ENCODE assay signal across 10 cellular contexts in the genomic region with DNA sequence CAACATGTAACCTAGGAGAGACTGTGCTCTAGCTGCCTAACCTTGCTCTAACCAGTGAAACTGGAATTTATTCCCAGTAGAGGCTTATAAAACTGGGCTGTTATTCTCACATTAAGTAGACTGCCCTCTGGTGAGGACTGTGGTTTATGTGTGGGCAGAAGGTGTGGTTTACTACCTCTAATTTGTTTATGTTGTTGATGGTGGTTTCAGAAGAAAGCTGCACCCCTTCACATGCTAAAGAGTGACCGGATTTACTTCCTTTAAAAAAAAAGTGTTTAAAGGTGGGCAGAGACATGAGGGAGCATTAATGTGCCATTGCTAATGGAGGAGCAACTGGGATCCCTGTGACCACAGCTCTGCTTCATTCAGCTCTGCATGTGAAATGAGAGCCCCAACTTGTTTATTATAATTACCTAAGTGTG.
DNase-seq lines count a peak whose midpoint lies in the region; ATAC-seq and TF ChIP-seq lines count a peak whose summit lies in the region.
"Had no signal": no experiment of that assay in that cellular context is flagged by ENCODE, and none has a peak within 500 bp of the region (broad histone marks: within the 10 kb centered on the region; RNA-seq: fewer than 3 reads in every experiment).

No MANE protein-coding gene starts in this region.

- TF ChIP-seq EP300 in gastroesophageal sphincter (IDR thresholded peaks at IDR 0.05) = no peak

- no peaks in the 10 kb centered on the region for H3K36me3 Mint-ChIP-seq in MCF 10A (ENCODE audit: insufficient read depth, unreplicated experiment)

- no peaks in the 10 kb centered on the region for H3K36me3 ChIP-seq in breast epithelium
- no peaks in the 10 kb centered on the region for H3K36me3 ChIP-seq in brain microvascular endothelial cell (replicated peaks)
- no peaks in the 10 kb centered on the region for H3K36me3 ChIP-seq in upper lobe of right lung
- no peaks in the 10 kb centered on the region for H3K36me3 ChIP-seq in gastroesophageal sphincter
- H3K36me3 ChIP-seq in thyroid gland = no peaks in the 10 kb centered on the region
- H3K36me3 ChIP-seq: BLaER1 treated with 17β-estradiol and CSF1 and Interleukin-3, amounts not matched to agents 10 nM and 100 nM; SJSA1 had no signal

- H3K9me3 ChIP-seq in breast epithelium (no peaks in the 10 kb centered on the region), upper lobe of right lung (no peaks in the 10 kb centered on the region), gastroesophageal sphincter (no peaks in the 10 kb centered on the region), thyroid gland (no peaks in the 10 kb centered on the region)
- H3K9me3 ChIP-seq: BLaER1 treated with 17β-estradiol and CSF1 and Interleukin-3, amounts not matched to agents 10 nM and 100 nM; SJSA1 had no signal

- no peaks in the 10 kb centered on the region for H3K27me3 Mint-ChIP-seq in MCF 10A (ENCODE audit: insufficient read depth, unreplicated experiment)

- H3K27ac ChIP-seq in breast epithelium (no peak overlapping the region), brain microvascular endothelial cell (no peak overlapping the region), upper lobe of right lung (peak overlapping the region; percentile 20), gastroesophageal sphincter (no peak overlapping the region), thyroid gland (no peak overlapping the region)
- H3K27ac ChIP-seq: BLaER1 treated with 17β-estradiol and CSF1 and Interleukin-3, amounts not matched to agents 10 nM and 100 nM; SJSA1 had no signal

- BruUV-seq in MCF 10A (replicated peaks; lab: Mats Ljungman, UMichigan) = no TSS peak

- in situ Hi-C loops in brain microvascular endothelial cell (cut with HindIII; ENCODE audit: low pct_ligation_motif_present, low sequenced_read_pairs) = no loop called here

- ATAC-seq in HG03432 (IDR thresholded peaks at IDR 0.05; ENCODE audit: unreplicated experiment) (peak; percentile 89), upper lobe of right lung (peak; percentile 71), gastroesophageal sphincter (no peak)

- TF ChIP-seq POLR2A in breast epithelium (IDR thresholded peaks at IDR 0.05) (no peak), gastroesophageal sphincter (IDR thresholded peaks at IDR 0.05) (no peak), thyroid gland (IDR thresholded peaks at IDR 0.05) (no peak)

- H3K27ac Mint-ChIP-seq in MCF 10A (ENCODE audit: low read depth, unreplicated experiment) = no peak overlapping the region

- TF ChIP-seq CTCF in MCF 10A (IDR thresholded peaks at IDR 0.05; ENCODE audit: unreplicated experiment) = peak; percentile 9
- TF ChIP-seq CTCF in breast epithelium (IDR thresholded peaks at IDR 0.05) = no peak
- peak; percentile 7 for TF ChIP-seq CTCF in brain microvascular endothelial cell (IDR thresholded peaks at IDR 0.05; ENCODE audit: low read depth, low read length, missing control alignments)
- TF ChIP-seq CTCF in upper lobe of right lung (IDR thresholded peaks at IDR 0.05) = peak; percentile 9
- TF ChIP-seq CTCF in gastroesophageal sphincter (IDR thresholded peaks at IDR 0.05) = no peak
- no peak for TF ChIP-seq CTCF in thyroid gland (IDR thresholded peaks at IDR 0.05)

- H3K4me1 Mint-ChIP-seq in MCF 10A (ENCODE audit: insufficient read depth, unreplicated experiment) = no peaks in the 10 kb centered on the region

- DNase-seq in MCF 10A (ENCODE audit: unreplicated experiment) (peak; percentile 21), breast epithelium (ENCODE audit: low spot score in 2 of 2) (no peak), brain microvascular endothelial cell (no peak), upper lobe of right lung (no peak), thyroid gland (no peak), COLO668 (lab: John Stamatoyannopoulos, UW; ENCODE audit: unreplicated experiment) (no peak)

- no peak overlapping the region for H3K4me3 ChIP-seq in breast epithelium
- no peak overlapping the region for H3K4me3 ChIP-seq in brain microvascular endothelial cell (ENCODE audit: low read depth, low read length)
- H3K4me3 ChIP-seq in upper lobe of right lung = no peak overlapping the region
- no peak overlapping the region for H3K4me3 ChIP-seq in gastroesophageal sphincter
- H3K4me3 ChIP-seq in thyroid gland (replicated peaks in 1 of 3) = no peak overlapping the region
- H3K4me3 ChIP-seq: BLaER1 treated with 17β-estradiol and CSF1 and Interleukin-3, amounts not matched to agents 10 nM and 100 nM; SJSA1 had no signal

- WGBS in gastroesophageal sphincter (ENCODE audit: low coverage in 1 of 2), 2 donors = 91% methylated on average over 1 of the region's 1 CpG; no CpG with 5 or more reads in 1 of the 2 donors
- WGBS in thyroid gland, 2 donors = 80 to 92% methylated on average over 1 of the region's 1 CpG

- POLR2A ChIA-PET in MCF 10A (lab: Yijun Ruan, JAX) = no interaction called here

- no peaks in the 10 kb centered on the region for H3K9me3 Mint-ChIP-seq in MCF 10A (ENCODE audit: unreplicated experiment)

- H3K4me3 Mint-ChIP-seq in MCF 10A (ENCODE audit: unreplicated experiment) = no peak overlapping the region

- CTCF ChIA-PET in MCF 10A (lab: Yijun Ruan, JAX) = interaction anchor here (0.6 to 5.6 kb wide), 31 partner anchors 10 to 526 kb away, joined by 3 to 41 read pairs (median 3); no protein-coding TSS in a partner anchor

- no peaks in the 10 kb centered on the region for H3K4me1 ChIP-seq in breast epithelium
- H3K4me1 ChIP-seq in upper lobe of right lung = peaks cover 11% of the 10 kb centered on the region
- H3K4me1 ChIP-seq in gastroesophageal sphincter = peaks cover 0 to 21% (median 0%) of the 10 kb centered on the region in 3 donors
- no peaks in the 10 kb centered on the region for H3K4me1 ChIP-seq in thyroid gland
- H3K4me1 ChIP-seq: SJSA1 had no signal

- H3K27me3 ChIP-seq in breast epithelium = no peaks in the 10 kb centered on the region
- no peaks in the 10 kb centered on the region for H3K27me3 ChIP-seq in brain microvascular endothelial cell (replicated peaks)
- H3K27me3 ChIP-seq in upper lobe of right lung = no peaks in the 10 kb centered on the region
- no peaks in the 10 kb centered on the region for H3K27me3 ChIP-seq in gastroesophageal sphincter
- no peaks in the 10 kb centered on the region for H3K27me3 ChIP-seq in thyroid gland
- H3K27me3 ChIP-seq: BLaER1 treated with 17β-estradiol and CSF1 and Interleukin-3, amounts not matched to agents 10 nM and 100 nM; SJSA1 had no signal

- intact Hi-C loops in MCF 10A (cut with micrococcal nuclease) (loop anchor here (2.0 to 5.0 kb wide), 2 partner anchors 96 to 243 kb away; no protein-coding TSS in a partner anchor), breast epithelium (cut with DNase I; ENCODE audit: low total_unique reads) (no loop called here), upper lobe of right lung (cut with DNase I) (no loop called here), thyroid gland (cut with DNase I) (no loop called here)

Comparison
In these comparisons a context has a peak if more than half of its experiments do, and no peak if none do; other contexts are left out.
1. CTCF ChIP-seq: peak in MCF 10A (single experiment), brain microvascular endothelial cell (single experiment) and upper lobe of right lung (single experiment); none in breast epithelium (0 of 3), gastroesophageal sphincter (0 of 4) and thyroid gland (0 of 6).